10 cellular contexts compared by ENCODE assay signal in genomic region chr5:135489466-135490244, GRCh38. TPM values are rescaled to one million over a fixed set of nuclear protein-coding genes. Genes with fewer than 3 reads are reported as not detected.
DNase-seq lines count a peak whose midpoint lies in the region; FAIRE-seq and TF ChIP-seq lines count a peak whose summit lies in the region.
"Had no signal": no experiment of that assay in that cellular context is flagged by ENCODE, and none has a peak within 500 bp of the region (broad histone marks: within the 10 kb centered on the region; RNA-seq: fewer than 3 reads in every experiment).

No MANE protein-coding gene starts in this region.

- no peak overlapping the region for H3K4me2 ChIP-seq in endothelial cell of umbilical vein (ENCODE audit: insufficient read depth, low read length)
- H3K4me2 ChIP-seq in parathyroid adenoma (ENCODE audit: low read length), result peak overlapping the region; percentile 60

- no peaks in the 10 kb centered on the region for H3K79me2 ChIP-seq in endothelial cell of umbilical vein (ENCODE audit: control insufficient read depth, insufficient read depth, low read length)
- H3K79me2 ChIP-seq in parathyroid adenoma, result no peaks in the 10 kb centered on the region

- intact Hi-C loops in endothelial cell of umbilical vein (cut with micrococcal nuclease), result no loop called here
- intact Hi-C loops in lower leg skin (cut with DNase I; ENCODE audit: low total_unique reads), result no loop called here

- H3K9me3 ChIP-seq in HUES48 (ENCODE audit: control insufficient read depth, insufficient read depth, low read length), result no peaks in the 10 kb centered on the region
- no peaks in the 10 kb centered on the region for H3K9me3 ChIP-seq in endothelial cell of umbilical vein (replicated peaks; ENCODE audit: control insufficient read depth, insufficient read depth, low read length)
- no peaks in the 10 kb centered on the region for H3K9me3 ChIP-seq in parathyroid adenoma (ENCODE audit: control insufficient read depth, low read length)

- TF ChIP-seq CTCF in endothelial cell of umbilical vein (IDR thresholded peaks at IDR 0.05; ENCODE audit: extremely low read depth in 1 of 2, insufficient read depth in 1 of 2, low read depth in 1 of 2, low read length in 2 of 2) (no peak), parathyroid adenoma (IDR thresholded peaks at IDR 0.05) (no peak), lower leg skin (IDR thresholded peaks at IDR 0.05) (no peak)

- CTCF ChIA-PET in endothelial cell of umbilical vein (lab: Charles Lee), result interaction anchor here (1.4 to 1.8 kb wide), 3 partner anchors 10 to 76 kb away, joined by 4 to 5 read pairs (median 4); no protein-coding TSS in a partner anchor

- peak overlapping the region; percentile 52 for H3K4me3 ChIP-seq in HUES48 (ENCODE audit: low read depth, low read length)
- H3K4me3 ChIP-seq in endothelial cell of umbilical vein (replicated peaks in 1 of 3; ENCODE audit: insufficient read depth in 1 of 3, low read depth in 1 of 3, low read length in 3 of 3), result no peak overlapping the region
- H3K4me3 ChIP-seq in parathyroid adenoma (ENCODE audit: low read depth, low read length), result no peak overlapping the region
- H3K4me3 ChIP-seq in lower leg skin (ENCODE audit: low read depth, poor library complexity, severe bottlenecking), result no peak overlapping the region

- dilution Hi-C loops in endothelial cell of umbilical vein (cut with MboI; ENCODE audit: extremely low pct_ligation_motif_present, low sequenced_read_pairs), result no loop called here

- H3K9me1 ChIP-seq in endothelial cell of umbilical vein (replicated peaks; ENCODE audit: control insufficient read depth, extremely low read depth, insufficient read depth, low read length), result no peaks in the 10 kb centered on the region

- H3K36me3 ChIP-seq in HUES48 (ENCODE audit: control insufficient read depth, insufficient read depth, low read length), result no peaks in the 10 kb centered on the region
- no peaks in the 10 kb centered on the region for H3K36me3 ChIP-seq in endothelial cell of umbilical vein (ENCODE audit: control insufficient read depth in 2 of 2, extremely low read depth in 1 of 2, insufficient read depth in 2 of 2, low read length in 2 of 2)
- H3K36me3 ChIP-seq in parathyroid adenoma (ENCODE audit: control insufficient read depth, insufficient read depth, low read length), result no peaks in the 10 kb centered on the region

- BruUV-seq in endothelial cell of umbilical vein (replicated peaks; lab: Mats Ljungman, UMichigan), result no TSS peak

- DNase-seq in COLO668 (lab: John Stamatoyannopoulos, UW; ENCODE audit: unreplicated experiment) (peak; percentile 50), endothelial cell of umbilical vein (ENCODE audit: low read depth, low spot score) (no peak), NCI-H2227 treated with DMSO at 0.1 percent for 48 hours (lab: John Stamatoyannopoulos, UW) (no peak), HPDE6-E6E7 (ENCODE audit: extremely low spot score) (no peak), lower leg skin (ENCODE audit: low spot score in 2 of 2) (no peak)
- DNase-seq in stimulated activated CD4-positive, alpha-beta T cell treated with anti-CD3 and anti-CD28 coated beads, Interleukin-15, amount 100 ng/mL, for 24 hours, result no peak
- DNase-seq: kidney had no signal

- WGBS in lower leg skin, 2 donors, result 27 to 42% methylated on average over 53 of the region's 53 CpGs

- H2AFZ ChIP-seq in endothelial cell of umbilical vein (ENCODE audit: low read depth, low read length) (no peak overlapping the region), parathyroid adenoma (peak overlapping the region; percentile 39)

- TF ChIP-seq POLR2A in endothelial cell of umbilical vein (IDR thresholded peaks at IDR 0.05; ENCODE audit: low read depth, low read length), result no peak
- TF ChIP-seq POLR2A in lower leg skin (IDR thresholded peaks at IDR 0.05), result no peak

- no peaks in the 10 kb centered on the region for H4K20me1 ChIP-seq in endothelial cell of umbilical vein (replicated peaks; ENCODE audit: control insufficient read depth, extremely low read depth, insufficient read depth, low read length)

- H3K9ac ChIP-seq in HUES48 (ENCODE audit: low read depth, low read length), result no peak overlapping the region
- no peak overlapping the region for H3K9ac ChIP-seq in endothelial cell of umbilical vein (replicated peaks; ENCODE audit: extremely low read depth, insufficient read depth, low read length)
- no peak overlapping the region for H3K9ac ChIP-seq in parathyroid adenoma

- H3K27ac ChIP-seq in HUES48 (ENCODE audit: low read depth, low read length) (no peak overlapping the region), endothelial cell of umbilical vein (ENCODE audit: insufficient read depth, low read depth, low read length) (no peak overlapping the region), parathyroid adenoma (no peak overlapping the region)

- H3K4me1 ChIP-seq in HUES48 (ENCODE audit: control insufficient read depth, insufficient read depth, low read length), result peaks cover 41% of the 10 kb centered on the region
- peaks cover 3% of the 10 kb centered on the region for H3K4me1 ChIP-seq in endothelial cell of umbilical vein (ENCODE audit: control insufficient read depth, extremely low read depth, insufficient read depth, low read length)
- H3K4me1 ChIP-seq in parathyroid adenoma, result peaks cover 14% of the 10 kb centered on the region

- peaks cover 100% of the 10 kb centered on the region for H3K27me3 ChIP-seq in HUES48 (ENCODE audit: control insufficient read depth, insufficient read depth, low read length)
- H3K27me3 ChIP-seq in endothelial cell of umbilical vein (ENCODE audit: control insufficient read depth in 2 of 2, insufficient read depth in 2 of 2, low read length in 2 of 2), result peaks cover 70 to 77% of the 10 kb centered on the region in 2 experiments
- H3K27me3 ChIP-seq in parathyroid adenoma (ENCODE audit: control insufficient read depth, insufficient read depth, low read length), result peaks cover 4% of the 10 kb centered on the region

- POLR2A ChIA-PET in endothelial cell of umbilical vein (lab: Charles Lee), result no interaction called here

- no peak for FAIRE-seq in endothelial cell of umbilical vein (lab: Jason Lieb, UNC)
- FAIRE-seq: bronchial epithelial cell, kidney had no signal

TF ChIP-seq in endothelial cell of umbilical vein, 7 proteins besides CTCF, POLR2A, EP300 and RAD21:
- TF ChIP-seq EZH2 (IDR thresholded peaks at IDR 0.05; ENCODE audit: borderline replicate concordance, low read depth, low read length, severe bottlenecking), result peak; percentile 26
- TF ChIP-seq POLR2AphosphoS5 (IDR thresholded peaks at IDR 0.05; ENCODE audit: insufficient read depth, low read depth, low read length), result no peak

RNA-seq across cellular contexts. Expression of gene TIFAB, which starts 37.5 kb away (rescaled TPM):
- not detected in 2 replicates for total RNA-seq in endothelial cell of umbilical vein
- polyA plus RNA-seq in endothelial cell of umbilical vein, result not detected in 2 replicates
- polyA plus RNA-seq in endothelial cell of umbilical vein (2011; cell fraction: cytosol; rRNA removed), result not detected in 2 replicates
- not detected in 2 replicates for polyA plus RNA-seq in endothelial cell of umbilical vein (2011; cell fraction: nucleus; rRNA removed)
- polyA plus RNA-seq in endothelial cell of umbilical vein (2012), result not detected in 2 replicates
- not detected in 2 replicates for polyA minus RNA-seq in endothelial cell of umbilical vein
- not detected for polyA minus RNA-seq in endothelial cell of umbilical vein (2011; cell fraction: cytosol; rRNA and poly(A)+ RNA removed)
- polyA minus RNA-seq in endothelial cell of umbilical vein (2011; cell fraction: nucleus; rRNA and poly(A)+ RNA removed), result not detected in 2 replicates
- total RNA-seq in lower leg skin, result under 1 TPM in 1 of 4 donors, not detected in 3; 0.10 TPM
- total RNA-seq: bronchial epithelial cell had no signal

RNA-seq across cellular contexts. Expression of gene DCANP1, which starts 42.5 kb away (rescaled TPM):
- not detected in 2 replicates for total RNA-seq in endothelial cell of umbilical vein
- not detected in 2 replicates for polyA plus RNA-seq in endothelial cell of umbilical vein
- not detected in 2 replicates for polyA plus RNA-seq in endothelial cell of umbilical vein (2011; cell fraction: cytosol; rRNA removed)
- polyA plus RNA-seq in endothelial cell of umbilical vein (2011; cell fraction: nucleus; rRNA removed), result not detected in 2 replicates
- not detected in 2 replicates for polyA plus RNA-seq in endothelial cell of umbilical vein (2012)
- polyA minus RNA-seq in endothelial cell of umbilical vein, result not detected in 2 replicates
- polyA minus RNA-seq in endothelial cell of umbilical vein (2011; cell fraction: cytosol; rRNA and poly(A)+ RNA removed), result not detected
- polyA minus RNA-seq in endothelial cell of umbilical vein (2011; cell fraction: nucleus; rRNA and poly(A)+ RNA removed), result not detected in 2 replicates
- total RNA-seq in lower leg skin, result not detected
- total RNA-seq: bronchial epithelial cell, kidney had no signal

RNA-seq across cellular contexts. Expression of gene NEUROG1, which starts 46.1 kb away (rescaled TPM):
- total RNA-seq in endothelial cell of umbilical vein (not detected in 2 replicates), lower leg skin (not detected)
- polyA plus RNA-seq in endothelial cell of umbilical vein, result not detected in 2 replicates
- not detected in 2 replicates for polyA plus RNA-seq in endothelial cell of umbilical vein (2011; cell fraction: cytosol; rRNA removed)
- polyA plus RNA-seq in endothelial cell of umbilical vein (2011; cell fraction: nucleus; rRNA removed), result not detected in 2 replicates
- not detected in 2 replicates for polyA plus RNA-seq in endothelial cell of umbilical vein (2012)
- not detected in 2 replicates for polyA minus RNA-seq in endothelial cell of umbilical vein
- not detected for polyA minus RNA-seq in endothelial cell of umbilical vein (2011; cell fraction: cytosol; rRNA and poly(A)+ RNA removed)
- polyA minus RNA-seq in endothelial cell of umbilical vein (2011; cell fraction: nucleus; rRNA and poly(A)+ RNA removed), result not detected in 2 replicates
- total RNA-seq: bronchial epithelial cell, kidney had no signal
